ENCODE assay signal across 13 cellular contexts in genomic region chr11:6636480-6636879, GRCh38.
"Had no signal": no experiment of that assay in that cellular context is flagged by ENCODE, and none has a peak within 500 bp of the region (broad histone marks: within the 10 kb centered on the region; RNA-seq: fewer than 3 reads in every experiment).

No MANE protein-coding gene starts in this region.

- DNase-seq: activated CD4-positive, alpha-beta T cell treated with anti-CD3 and anti-CD28 coated beads for 48 hours; activated naive CD4-positive, alpha-beta T cell treated with Interleukin-2 at 50 U/mL for 16 hours; activated naive CD8-positive, alpha-beta T cell treated with anti-CD3 and anti-CD28 coated beads, Interleukin-2, amount 50 U/mL, for 24 hours; effector CD8-positive, alpha-beta T cell; hippocampal formation; naive thymus-derived CD8-positive, alpha-beta T cell; stimulated activated CD4-positive, alpha-beta T cell treated with anti-CD3 and anti-CD28 coated beads, Interleukin-4, amount 100 ng/mL, for 4 hours; T-cell; T1000 had no signal

- H3K27ac ChIP-seq: VCaP had no signal

- H3K4me3 ChIP-seq: coronary artery, lung, mucosa of descending colon had no signal

- H3K9me3 ChIP-seq: mucosa of descending colon had no signal

- ATAC-seq: activated naive CD8-positive, alpha-beta T cell treated with anti-CD3 and anti-CD28 coated beads, Interleukin-2, amount 50 U/mL, for 24 hours; naive thymus-derived CD8-positive, alpha-beta T cell; T-cell had no signal
